Comparison of ENCODE assay signal across 1 cellular context in the genomic region with DNA sequence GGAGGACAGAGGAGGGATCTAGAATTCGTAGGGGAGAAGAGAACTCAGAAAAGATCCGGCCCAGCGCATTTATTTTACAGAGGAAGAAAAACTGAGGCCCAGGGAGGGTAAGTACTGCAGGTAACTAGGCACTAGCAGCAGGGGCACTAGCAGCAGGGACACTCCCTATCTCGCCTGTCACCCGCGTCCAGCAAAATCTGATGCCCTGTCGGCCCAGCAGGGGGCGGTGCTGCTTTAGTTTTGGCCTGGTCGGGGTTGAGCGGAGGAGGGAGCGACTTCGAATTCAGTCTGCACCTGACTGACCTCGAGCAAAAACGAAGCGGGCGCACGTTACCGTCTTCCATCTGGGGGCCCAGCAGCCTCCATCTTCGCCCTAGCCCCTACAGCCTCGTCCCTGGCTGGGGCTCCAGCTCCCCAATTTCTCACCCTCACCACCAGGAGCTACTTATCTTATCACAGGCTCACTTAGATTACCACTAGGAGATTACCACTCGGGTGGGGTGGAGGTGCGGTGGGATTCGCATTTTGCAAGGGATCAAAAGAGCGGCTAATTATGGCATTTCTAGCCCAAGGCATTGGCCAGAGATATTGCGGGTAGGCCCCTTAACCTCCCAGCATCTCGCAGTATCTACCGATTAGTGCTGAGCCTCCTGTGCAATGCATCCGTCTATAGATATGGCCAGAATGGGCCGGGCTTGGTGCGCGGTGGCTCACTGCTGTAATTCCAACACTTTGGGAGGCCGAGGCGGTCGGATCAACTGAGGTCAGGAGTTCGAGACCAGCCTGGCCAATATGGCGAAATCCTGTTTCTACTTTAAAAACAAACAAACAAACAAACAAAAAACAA.
TF ChIP-seq lines count a peak whose summit lies in the region.

No MANE protein-coding gene starts in this region.

TF ChIP-seq in HepG2, 621 proteins besides CTCF, POLR2A, EP300 and RAD21 (continued from another document and continues in another):
- TF ChIP-seq, protein P1, sequence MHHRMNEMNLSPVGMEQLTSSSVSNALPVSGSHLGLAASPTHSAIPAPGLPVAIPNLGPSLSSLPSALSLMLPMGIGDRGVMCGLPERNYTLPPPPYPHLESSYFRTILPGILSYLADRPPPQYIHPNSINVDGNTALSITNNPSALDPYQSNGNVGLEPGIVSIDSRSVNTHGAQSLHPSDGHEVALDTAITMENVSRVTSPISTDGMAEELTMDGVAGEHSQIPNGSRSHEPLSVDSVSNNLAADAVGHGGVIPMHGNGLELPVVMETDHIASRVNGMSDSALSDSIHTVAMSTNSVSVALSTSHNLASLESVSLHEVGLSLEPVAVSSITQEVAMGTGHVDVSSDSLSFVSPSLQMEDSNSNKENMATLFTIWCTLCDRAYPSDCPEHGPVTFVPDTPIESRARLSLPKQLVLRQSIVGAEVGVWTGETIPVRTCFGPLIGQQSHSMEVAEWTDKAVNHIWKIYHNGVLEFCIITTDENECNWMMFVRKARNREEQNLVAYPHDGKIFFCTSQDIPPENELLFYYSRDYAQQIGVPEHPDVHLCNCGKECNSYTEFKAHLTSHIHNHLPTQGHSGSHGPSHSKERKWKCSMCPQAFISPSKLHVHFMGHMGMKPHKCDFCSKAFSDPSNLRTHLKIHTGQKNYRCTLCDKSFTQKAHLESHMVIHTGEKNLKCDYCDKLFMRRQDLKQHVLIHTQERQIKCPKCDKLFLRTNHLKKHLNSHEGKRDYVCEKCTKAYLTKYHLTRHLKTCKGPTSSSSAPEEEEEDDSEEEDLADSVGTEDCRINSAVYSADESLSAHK (CRISPR knock-in tag; IDR thresholded peaks at IDR 0.05; ENCODE audit: borderline replicate concordance) = no peak
- TF ChIP-seq BRF2 (CRISPR knock-in tag; IDR thresholded peaks at IDR 0.05) = no peak
- TF ChIP-seq ZNF543 (CRISPR knock-in tag; IDR thresholded peaks at IDR 0.05) = no peak
- TF ChIP-seq KMT2B (CRISPR knock-in tag; IDR thresholded peaks at IDR 0.05) = peak; percentile 61; the same call in 1 of the 2 replicates
- peak in 1 of 2 experiments; percentile 79; a peak in 1 of 4 replicates for TF ChIP-seq KLF16 (CRISPR knock-in tag; IDR thresholded peaks at IDR 0.05)
- TF ChIP-seq ONECUT2 (CRISPR knock-in tag; IDR thresholded peaks at IDR 0.05) = no peak
- TF ChIP-seq ZNF660 (CRISPR knock-in tag; IDR thresholded peaks at IDR 0.05; ENCODE audit: borderline replicate concordance, low read depth) = no peak
- peak; percentile 54 for TF ChIP-seq ZNF350 (CRISPR knock-in tag; IDR thresholded peaks at IDR 0.05; ENCODE audit: borderline replicate concordance, low read depth)
- TF ChIP-seq KLF6 (CRISPR knock-in tag; IDR thresholded peaks at IDR 0.05) = peak; percentile 73
- TF ChIP-seq NCOA5 (CRISPR knock-in tag; IDR thresholded peaks at IDR 0.05) = no peak
- no peak for TF ChIP-seq HNRNPUL1 (IDR thresholded peaks at IDR 0.05; ENCODE audit: low read depth, low read length)
- peak; percentile 45; the same call in 1 of the 2 replicates for TF ChIP-seq ZNF263 (CRISPR knock-in tag; IDR thresholded peaks at IDR 0.05)
- TF ChIP-seq ZNF205 (CRISPR knock-in tag; IDR thresholded peaks at IDR 0.05) = no peak
- TF ChIP-seq ZNF333 (CRISPR knock-in tag; IDR thresholded peaks at IDR 0.05; ENCODE audit: borderline replicate concordance) = no peak
- TF ChIP-seq, protein P2, sequence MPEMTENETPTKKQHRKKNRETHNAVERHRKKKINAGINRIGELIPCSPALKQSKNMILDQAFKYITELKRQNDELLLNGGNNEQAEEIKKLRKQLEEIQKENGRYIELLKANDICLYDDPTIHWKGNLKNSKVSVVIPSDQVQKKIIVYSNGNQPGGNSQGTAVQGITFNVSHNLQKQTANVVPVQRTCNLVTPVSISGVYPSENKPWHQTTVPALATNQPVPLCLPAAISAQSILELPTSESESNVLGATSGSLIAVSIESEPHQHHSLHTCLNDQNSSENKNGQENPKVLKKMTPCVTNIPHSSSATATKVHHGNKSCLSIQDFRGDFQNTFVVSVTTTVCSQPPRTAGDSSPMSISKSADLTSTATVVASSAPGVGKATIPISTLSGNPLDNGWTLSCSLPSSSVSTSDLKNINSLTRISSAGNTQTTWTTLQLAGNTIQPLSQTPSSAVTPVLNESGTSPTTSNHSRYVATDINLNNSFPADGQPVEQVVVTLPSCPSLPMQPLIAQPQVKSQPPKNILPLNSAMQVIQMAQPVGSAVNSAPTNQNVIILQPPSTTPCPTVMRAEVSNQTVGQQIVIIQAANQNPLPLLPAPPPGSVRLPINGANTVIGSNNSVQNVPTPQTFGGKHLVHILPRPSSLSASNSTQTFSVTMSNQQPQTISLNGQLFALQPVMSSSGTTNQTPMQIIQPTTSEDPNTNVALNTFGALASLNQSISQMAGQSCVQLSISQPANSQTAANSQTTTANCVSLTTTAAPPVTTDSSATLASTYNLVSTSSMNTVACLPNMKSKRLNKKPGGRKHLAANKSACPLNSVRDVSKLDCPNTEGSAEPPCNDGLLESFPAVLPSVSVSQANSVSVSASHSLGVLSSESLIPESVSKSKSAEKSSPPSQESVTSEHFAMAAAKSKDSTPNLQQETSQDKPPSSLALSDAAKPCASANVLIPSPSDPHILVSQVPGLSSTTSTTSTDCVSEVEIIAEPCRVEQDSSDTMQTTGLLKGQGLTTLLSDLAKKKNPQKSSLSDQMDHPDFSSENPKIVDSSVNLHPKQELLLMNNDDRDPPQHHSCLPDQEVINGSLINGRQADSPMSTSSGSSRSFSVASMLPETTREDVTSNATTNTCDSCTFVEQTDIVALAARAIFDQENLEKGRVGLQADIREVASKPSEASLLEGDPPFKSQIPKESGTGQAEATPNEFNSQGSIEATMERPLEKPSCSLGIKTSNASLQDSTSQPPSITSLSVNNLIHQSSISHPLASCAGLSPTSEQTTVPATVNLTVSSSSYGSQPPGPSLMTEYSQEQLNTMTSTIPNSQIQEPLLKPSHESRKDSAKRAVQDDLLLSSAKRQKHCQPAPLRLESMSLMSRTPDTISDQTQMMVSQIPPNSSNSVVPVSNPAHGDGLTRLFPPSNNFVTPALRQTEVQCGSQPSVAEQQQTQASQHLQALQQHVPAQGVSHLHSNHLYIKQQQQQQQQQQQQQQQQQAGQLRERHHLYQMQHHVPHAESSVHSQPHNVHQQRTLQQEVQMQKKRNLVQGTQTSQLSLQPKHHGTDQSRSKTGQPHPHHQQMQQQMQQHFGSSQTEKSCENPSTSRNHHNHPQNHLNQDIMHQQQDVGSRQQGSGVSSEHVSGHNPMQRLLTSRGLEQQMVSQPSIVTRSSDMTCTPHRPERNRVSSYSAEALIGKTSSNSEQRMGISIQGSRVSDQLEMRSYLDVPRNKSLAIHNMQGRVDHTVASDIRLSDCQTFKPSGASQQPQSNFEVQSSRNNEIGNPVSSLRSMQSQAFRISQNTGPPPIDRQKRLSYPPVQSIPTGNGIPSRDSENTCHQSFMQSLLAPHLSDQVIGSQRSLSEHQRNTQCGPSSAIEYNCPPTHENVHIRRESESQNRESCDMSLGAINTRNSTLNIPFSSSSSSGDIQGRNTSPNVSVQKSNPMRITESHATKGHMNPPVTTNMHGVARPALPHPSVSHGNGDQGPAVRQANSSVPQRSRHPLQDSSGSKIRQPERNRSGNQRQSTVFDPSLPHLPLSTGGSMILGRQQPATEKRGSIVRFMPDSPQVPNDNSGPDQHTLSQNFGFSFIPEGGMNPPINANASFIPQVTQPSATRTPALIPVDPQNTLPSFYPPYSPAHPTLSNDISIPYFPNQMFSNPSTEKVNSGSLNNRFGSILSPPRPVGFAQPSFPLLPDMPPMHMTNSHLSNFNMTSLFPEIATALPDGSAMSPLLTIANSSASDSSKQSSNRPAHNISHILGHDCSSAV (CRISPR knock-in tag; IDR thresholded peaks at IDR 0.05; ENCODE audit: borderline replicate concordance) = no peak
- no peak for TF ChIP-seq ZNF513 (CRISPR knock-in tag; conservative IDR thresholded peaks at IDR 0.05)
- TF ChIP-seq NBN (conservative IDR thresholded peaks at IDR 0.05) = no peak
- no peak for TF ChIP-seq NCOA2 (CRISPR knock-in tag; IDR thresholded peaks at IDR 0.05)
- 0 out of 2 replicates have a peak, but pooled peaks have one; percentile 19 for TF ChIP-seq ZBED4 (CRISPR knock-in tag; IDR thresholded peaks at IDR 0.05; ENCODE audit: borderline replicate concordance)
- TF ChIP-seq, protein P3, sequence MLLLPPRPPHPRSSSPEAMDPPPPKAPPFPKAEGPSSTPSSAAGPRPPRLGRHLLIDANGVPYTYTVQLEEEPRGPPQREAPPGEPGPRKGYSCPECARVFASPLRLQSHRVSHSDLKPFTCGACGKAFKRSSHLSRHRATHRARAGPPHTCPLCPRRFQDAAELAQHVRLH (CRISPR knock-in tag; IDR thresholded peaks at IDR 0.05; ENCODE audit: borderline replicate concordance, low read depth) = peak; percentile 80
- TF ChIP-seq ARID2 (CRISPR knock-in tag; IDR thresholded peaks at IDR 0.05; ENCODE audit: borderline replicate concordance) = no peak
- TF ChIP-seq ZNF607 (CRISPR knock-in tag; IDR thresholded peaks at IDR 0.05; ENCODE audit: borderline replicate concordance) = no peak
- TF ChIP-seq IRF9 (CRISPR knock-in tag; IDR thresholded peaks at IDR 0.05; ENCODE audit: borderline replicate concordance) = no peak
- TF ChIP-seq, protein P4, sequence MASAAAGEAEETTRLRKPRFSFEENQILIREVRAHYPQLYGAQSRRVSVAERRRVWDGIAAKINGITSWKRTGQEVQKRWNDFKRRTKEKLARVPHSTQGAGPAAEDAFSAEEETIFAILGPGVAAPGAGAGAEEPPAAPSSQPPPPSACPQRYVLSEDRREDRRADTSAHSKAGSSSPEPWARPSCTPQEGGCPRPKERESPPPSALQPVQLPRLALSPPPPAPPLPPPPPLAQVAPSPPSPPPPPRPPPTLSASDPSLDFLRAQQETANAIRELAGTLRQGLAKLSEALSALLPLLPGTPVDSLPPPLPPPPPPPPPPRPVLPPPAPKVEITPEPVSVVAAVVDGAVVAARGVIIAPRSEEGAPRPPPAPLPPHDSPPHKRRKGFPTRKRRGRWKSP (CRISPR knock-in tag; IDR thresholded peaks at IDR 0.05) = no peak
